In the genomic region with DNA sequence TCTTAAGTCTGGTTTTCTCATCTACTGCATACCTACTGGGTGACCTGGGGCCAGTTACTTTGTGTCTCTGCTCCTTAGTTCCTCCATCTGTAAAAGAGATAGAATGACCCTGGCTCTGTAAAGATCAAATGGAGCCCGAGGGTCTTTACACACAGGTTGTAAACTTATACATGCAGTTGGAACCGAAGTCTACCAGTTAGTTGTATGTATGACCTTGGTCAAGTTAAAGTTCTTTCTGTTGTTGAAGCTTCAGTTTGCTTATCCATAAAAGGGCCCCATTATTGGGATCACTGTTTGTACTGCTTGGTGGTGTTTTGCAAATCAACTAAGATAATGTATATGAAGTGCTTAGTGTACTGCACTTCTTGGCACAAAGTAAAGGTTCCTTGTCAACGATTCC, we compare ENCODE assay signal across 31 cellular contexts.
DNase-seq lines count a peak whose midpoint lies in the region; ATAC-seq, FAIRE-seq and TF ChIP-seq lines count a peak whose summit lies in the region.
"Had no signal": no experiment of that assay in that cellular context is flagged by ENCODE, and none has a peak within 500 bp of the region (broad histone marks: within the 10 kb centered on the region; RNA-seq: fewer than 3 reads in every experiment).

No MANE protein-coding gene starts in this region.

- H3K9me3 ChIP-seq in HepG2 (ENCODE audit: low read length) (no peaks in the 10 kb centered on the region), right lobe of liver (no peaks in the 10 kb centered on the region), HEK293 (ENCODE audit: control insufficient read depth, insufficient read depth, low read depth, low read length) (no peaks in the 10 kb centered on the region), Karpas-422 (ENCODE audit: low read length) (peaks cover 6% of the 10 kb centered on the region)
- H3K9me3 ChIP-seq: A549; BE2C; BLaER1; BLaER1 treated with 17β-estradiol and CSF1 and Interleukin-3, amounts not matched to agents 10 nM and 100 nM; Caco-2 had no signal

- CTCF ChIA-PET in HepG2 (lab: Yijun Ruan, JAX; ENCODE audit: low intra/inter-chr PET ratio, low total read pairs) = no interaction called here
- CTCF ChIA-PET in HEK293 (lab: Yijun Ruan, JAX) = no interaction called here

- no peaks in the 10 kb centered on the region; a peak in 2 of 5 replicates for H3K36me3 ChIP-seq in HepG2 (replicated peaks in 1 of 2; ENCODE audit: control insufficient read depth in 1 of 2, insufficient read depth in 2 of 2, low read length in 2 of 2)
- no peaks in the 10 kb centered on the region for H3K36me3 ChIP-seq in right lobe of liver
- no peaks in the 10 kb centered on the region for H3K36me3 ChIP-seq in HEK293 (ENCODE audit: control insufficient read depth in 2 of 2, insufficient read depth in 1 of 2, low read length in 2 of 2)
- H3K36me3 ChIP-seq in Karpas-422 (ENCODE audit: insufficient read depth, low read length) = no peaks in the 10 kb centered on the region
- H3K36me3 ChIP-seq: BE2C, BLaER1 had no signal

- H3K9me2 ChIP-seq in Karpas-422 (replicated peaks; ENCODE audit: insufficient read depth, low read length) = no peaks in the 10 kb centered on the region

- H4K20me1 ChIP-seq in HepG2 (ENCODE audit: insufficient read depth, low read length) (no peaks in the 10 kb centered on the region), Karpas-422 (ENCODE audit: insufficient read depth, low read depth, low read length) (no peaks in the 10 kb centered on the region)
- H4K20me1 ChIP-seq: BLaER1 had no signal

- POLR2A ChIA-PET in HepG2 (lab: Yijun Ruan, JAX) (interaction anchor here (0.9 kb wide), 1 partner anchor 187 kb away, joined by 4 read pairs; the partner anchor contains the start of gene PTPRG), HEK293 (lab: Yijun Ruan, JAX) (no interaction called here)

- H3K4me3 ChIP-seq in HepG2 (replicated peaks in 1 of 3; ENCODE audit: insufficient read depth in 1 of 3, low read depth in 2 of 3, low read length in 3 of 3) (no peak overlapping the region), right lobe of liver (no peak overlapping the region), HEK293 (ENCODE audit: low read depth, low read length) (no peak overlapping the region), Karpas-422 (ENCODE audit: low read length) (no peak overlapping the region)
- H3K4me3 ChIP-seq: A549; BLaER1; BLaER1 treated with 17β-estradiol and CSF1 and Interleukin-3, amounts not matched to agents 10 nM and 100 nM had no signal

- no peak for TF ChIP-seq CTCF in HepG2 (CRISPR knock-in tag; IDR thresholded peaks at IDR 0.05)
- TF ChIP-seq CTCF in right lobe of liver (IDR thresholded peaks at IDR 0.05) = no peak
- no peak for TF ChIP-seq CTCF in HEK293 (tag by site-specific recombination; IDR thresholded peaks at IDR 0.05)

- no peaks in the 10 kb centered on the region for H3K27me3 ChIP-seq in HepG2 (ENCODE audit: control insufficient read depth in 1 of 2, insufficient read depth in 2 of 2, low read length in 2 of 2)
- H3K27me3 ChIP-seq in right lobe of liver = no peaks in the 10 kb centered on the region
- no peaks in the 10 kb centered on the region for H3K27me3 ChIP-seq in Karpas-422 (ENCODE audit: low read length)
- H3K27me3 ChIP-seq: BLaER1; BLaER1 treated with 17β-estradiol and CSF1 and Interleukin-3, amounts not matched to agents 10 nM and 100 nM had no signal

- H3K27ac ChIP-seq in HepG2 (ENCODE audit: extremely low read length, insufficient read depth, low read length) = no peak overlapping the region
- no peak overlapping the region for H3K27ac ChIP-seq in right lobe of liver
- H3K27ac ChIP-seq in HEK293 (ENCODE audit: extremely low read depth, low read depth, low read length) = no peak overlapping the region
- H3K27ac ChIP-seq in Karpas-422 (ENCODE audit: low read length) = no peak overlapping the region
- H3K27ac ChIP-seq: 22Rv1; A549; BLaER1; BLaER1 treated with 17β-estradiol and CSF1 and Interleukin-3, amounts not matched to agents 10 nM and 100 nM; C4-2B had no signal

- DNase-seq in HepG2 (ENCODE audit: low spot score) (peak; percentile 39), right lobe of liver (no peak), Karpas-422 (no peak)
- DNase-seq: 8988T; ACHN; AML-193; BE2C; C1 segment of cervical spinal cord; Caco-2; Calu3; CD4-positive, alpha-beta memory T cell; CD4-positive, alpha-beta T cell; CD4-positive, CD25-positive, alpha-beta regulatory T cell; CD8-positive, alpha-beta memory T cell; CD8-positive, alpha-beta T cell; COR-L47; DMS 273 treated with DMSO at 0.1 percent for 48 hours; DMS153; DMS53; DMS79; DMS79 treated with DMSO at 0.1 percent for 48 hours; DND-41; EL had no signal

- no peak overlapping the region for H3K9ac ChIP-seq in HepG2 (ENCODE audit: insufficient read depth, low read depth, low read length)
- H3K9ac ChIP-seq in Karpas-422 (ENCODE audit: low read length) = no peak overlapping the region
- H3K9ac ChIP-seq: BLaER1; BLaER1 treated with 17β-estradiol and CSF1 and Interleukin-3, amounts not matched to agents 10 nM and 100 nM had no signal

- TF ChIP-seq RAD21 in HepG2 (CRISPR knock-in tag; IDR thresholded peaks at IDR 0.05) = no peak

- BruUV-seq in HepG2 (replicated peaks; lab: Mats Ljungman, UMichigan) = no TSS peak

- no peaks in the 10 kb centered on the region for H3K79me2 ChIP-seq in HepG2 (ENCODE audit: insufficient read depth, low read length)
- no peaks in the 10 kb centered on the region for H3K79me2 ChIP-seq in Karpas-422 (ENCODE audit: low read length)

- ATAC-seq in HepG2 (peak; percentile 57), right lobe of liver (no peak)
- ATAC-seq: A549; CD8-positive, alpha-beta T cell had no signal

- TF ChIP-seq EP300 in HepG2 (IDR thresholded peaks at IDR 0.05; ENCODE audit: low read depth in 2 of 2, low read length in 2 of 2) = no peak
- TF ChIP-seq EP300 in HepG2 (CRISPR knock-in tag; IDR thresholded peaks at IDR 0.05; ENCODE audit: borderline replicate concordance) = no peak

- FAIRE-seq in HepG2 (lab: Jason Lieb, UNC) = no peak
- FAIRE-seq: A204.1, A549, D721Med had no signal

- H2AFZ ChIP-seq in HepG2 (ENCODE audit: low read length) (no peak overlapping the region), Karpas-422 (ENCODE audit: low read length) (no peak overlapping the region)

- in situ Hi-C loops in HepG2 (cut with HindIII; ENCODE audit: extremely low pct_ligation_motif_present, low pct_unique_long_range_greater_than_20kb) = no loop called here

- peaks cover 16% of the 10 kb centered on the region for H3K4me1 ChIP-seq in HepG2 (ENCODE audit: insufficient read depth, low read length)
- peaks cover 0 to 10% (median 0%) of the 10 kb centered on the region in 4 donors for H3K4me1 ChIP-seq in right lobe of liver
- no peaks in the 10 kb centered on the region for H3K4me1 ChIP-seq in HEK293 (ENCODE audit: control insufficient read depth, insufficient read depth, low read length)
- no peaks in the 10 kb centered on the region for H3K4me1 ChIP-seq in Karpas-422 (ENCODE audit: low read length)
- H3K4me1 ChIP-seq: A549, BE2C, BLaER1, Caco-2 had no signal

- H3K4me2 ChIP-seq in HepG2 (ENCODE audit: low read depth, low read length) (peak overlapping the region; percentile 28; the same call in 1 of the 2 replicates), Karpas-422 (ENCODE audit: low read depth, low read length, poor library complexity, severe bottlenecking) (no peak overlapping the region)
- H3K4me2 ChIP-seq: A549; BLaER1; BLaER1 treated with 17β-estradiol and CSF1 and Interleukin-3, amounts not matched to agents 10 nM and 100 nM had no signal

- TF ChIP-seq POLR2A in HepG2 (IDR thresholded peaks at IDR 0.05; ENCODE audit: insufficient read depth in 1 of 2, low read depth in 2 of 2, low read length in 2 of 2) = no peak
- no peak for TF ChIP-seq POLR2A in right lobe of liver (IDR thresholded peaks at IDR 0.05)

- WGBS in HepG2 (ENCODE audit: low lambda C conversion rate) = 51% methylated on average over 3 of the region's 3 CpGs
- WGBS in right lobe of liver (ENCODE audit: insufficient coverage, low coverage, low lambda C conversion rate, missing lambda C conversion rate) = 100% methylated on average over 1 of the region's 3 CpGs

- intact Hi-C loops in HepG2 (cut with micrococcal nuclease; ENCODE audit: unreplicated experiment) (no loop called here), right lobe of liver (cut with DNase I) (no loop called here)

TF ChIP-seq in HepG2, 621 proteins besides CTCF, POLR2A, EP300 and RAD21 (continues in another document):
- TF ChIP-seq, protein P1, sequence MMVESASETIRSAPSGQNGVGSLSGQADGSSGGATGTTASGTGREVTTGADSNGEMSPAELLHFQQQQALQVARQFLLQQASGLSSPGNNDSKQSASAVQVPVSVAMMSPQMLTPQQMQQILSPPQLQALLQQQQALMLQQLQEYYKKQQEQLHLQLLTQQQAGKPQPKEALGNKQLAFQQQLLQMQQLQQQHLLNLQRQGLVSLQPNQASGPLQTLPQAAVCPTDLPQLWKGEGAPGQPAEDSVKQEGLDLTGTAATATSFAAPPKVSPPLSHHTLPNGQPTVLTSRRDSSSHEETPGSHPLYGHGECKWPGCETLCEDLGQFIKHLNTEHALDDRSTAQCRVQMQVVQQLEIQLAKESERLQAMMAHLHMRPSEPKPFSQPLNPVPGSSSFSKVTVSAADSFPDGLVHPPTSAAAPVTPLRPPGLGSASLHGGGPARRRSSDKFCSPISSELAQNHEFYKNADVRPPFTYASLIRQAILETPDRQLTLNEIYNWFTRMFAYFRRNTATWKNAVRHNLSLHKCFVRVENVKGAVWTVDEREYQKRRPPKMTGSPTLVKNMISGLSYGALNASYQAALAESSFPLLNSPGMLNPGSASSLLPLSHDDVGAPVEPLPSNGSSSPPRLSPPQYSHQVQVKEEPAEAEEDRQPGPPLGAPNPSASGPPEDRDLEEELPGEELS (CRISPR knock-in tag; IDR thresholded peaks at IDR 0.05) = 0 out of 2 replicates have a peak, but pooled peaks have one; percentile 13
- TF ChIP-seq ZNF382 (CRISPR knock-in tag; IDR thresholded peaks at IDR 0.05; ENCODE audit: borderline replicate concordance) = no peak

TF ChIP-seq in HEK293, 187 proteins besides CTCF, POLR2A, EP300 and RAD21:
- TF ChIP-seq ZNF202 (tag by site-specific recombination; IDR thresholded peaks at IDR 0.05; ENCODE audit: borderline replicate concordance) (no peak), ZNF133 (tag by site-specific recombination; IDR thresholded peaks at IDR 0.05) (peak; percentile 58)

Comparison
In these comparisons a context has a peak if more than half of its experiments do, and no peak if none do; other contexts are left out.
1. Of the 63 proteins assayed by ChIP-seq in both HepG2 and HEK293: peak only in HepG2: ZNF629; only in HEK293: none; in both: none; in neither: 62.